ENCODE assay signal across 8 cellular contexts in the genomic region with DNA sequence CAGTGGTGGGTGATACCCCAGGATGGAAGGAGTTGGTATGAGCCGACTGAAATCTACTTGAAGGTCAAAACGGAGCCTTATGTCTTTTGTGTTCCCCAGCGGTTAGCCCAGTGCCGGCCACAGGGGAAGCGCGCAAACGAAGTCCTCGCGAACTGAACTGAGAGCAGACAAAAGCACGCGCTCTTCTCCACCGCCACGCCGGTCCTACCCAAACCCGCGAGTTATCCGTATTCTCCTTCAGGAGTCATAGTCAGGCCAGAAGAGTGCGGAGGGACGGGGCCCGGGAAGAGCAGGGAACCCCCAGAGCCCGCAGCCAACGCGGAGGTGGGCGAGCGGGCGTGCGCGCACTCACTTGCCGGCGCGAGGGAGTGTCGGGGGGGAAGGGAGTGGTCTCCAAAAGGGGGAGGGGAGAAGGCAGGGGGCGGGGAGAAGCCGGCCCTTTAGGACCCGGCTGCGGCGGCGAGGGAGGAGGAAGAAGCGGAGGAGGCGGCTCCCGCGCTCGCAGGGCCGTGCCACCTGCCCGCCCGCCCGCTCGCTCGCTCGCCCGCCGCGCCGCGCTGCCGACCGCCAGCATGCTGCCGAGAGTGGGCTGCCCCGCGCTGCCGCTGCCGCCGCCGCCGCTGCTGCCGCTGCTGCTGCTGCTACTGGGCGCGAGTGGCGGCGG. TPM values are rescaled to one million over a fixed set of nuclear protein-coding genes. Genes with fewer than 3 reads are reported as not detected.
DNase-seq lines count a peak whose midpoint lies in the region; ATAC-seq and TF ChIP-seq lines count a peak whose summit lies in the region.

A gene with protein sequence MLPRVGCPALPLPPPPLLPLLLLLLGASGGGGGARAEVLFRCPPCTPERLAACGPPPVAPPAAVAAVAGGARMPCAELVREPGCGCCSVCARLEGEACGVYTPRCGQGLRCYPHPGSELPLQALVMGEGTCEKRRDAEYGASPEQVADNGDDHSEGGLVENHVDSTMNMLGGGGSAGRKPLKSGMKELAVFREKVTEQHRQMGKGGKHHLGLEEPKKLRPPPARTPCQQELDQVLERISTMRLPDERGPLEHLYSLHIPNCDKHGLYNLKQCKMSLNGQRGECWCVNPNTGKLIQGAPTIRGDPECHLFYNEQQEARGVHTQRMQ (plus strand): TSS at position 469 of the 664 bp plus-strand sequence. CDS start 104 bp downstream, at position 573.

- peaks cover 0 to 2% (median 0%) of the 10 kb centered on the region in 9 donors for H3K9me3 Mint-ChIP-seq in naive thymus-derived CD8-positive, alpha-beta T cell

- peaks cover 0 to 11% (median 8%) of the 10 kb centered on the region in 4 donors for H3K27me3 ChIP-seq in upper lobe of left lung

- POLR2A ChIA-PET in naive thymus-derived CD8-positive, alpha-beta T cell (lab: Charles Lee), result no interaction called here

- peaks cover 33 to 67% (median 55%) of the 10 kb centered on the region in 5 donors for H3K27me3 Mint-ChIP-seq in naive thymus-derived CD8-positive, alpha-beta T cell

- no peak for TF ChIP-seq EP300 in upper lobe of left lung (IDR thresholded peaks at IDR 0.05)

- peak within 1 kb of the TSS in 1 of 4 donors; percentile 26 for H3K27ac ChIP-seq in upper lobe of left lung

- no peak for TF ChIP-seq CTCF in upper lobe of left lung (IDR thresholded peaks at IDR 0.05)

- peak; percentile 39 for DNase-seq in EL
- peak; percentile 67 for DNase-seq in NCI-H1092 (lab: John Stamatoyannopoulos, UW)
- DNase-seq in activated CD4-positive, alpha-beta T cell treated with anti-CD3 and anti-CD28 coated beads, Interleukin-2, amount 50 U/mL, for 48 hours, result peak; percentile 20 to 23
- DNase-seq in fibroblast of gingiva (ENCODE audit: low read depth), result peak; percentile 72
- peak in 5 of 10 donors; percentile 7 to 18 (median 14) for DNase-seq in naive thymus-derived CD8-positive, alpha-beta T cell
- no peak for DNase-seq in upper lobe of left lung
- no peak for DNase-seq in effector CD8-positive, alpha-beta T cell (lab: John Stamatoyannopoulos, UW)

- peak within 1 kb of the TSS in 2 of 10 donors; percentile 24 to 72 for H3K27ac Mint-ChIP-seq in naive thymus-derived CD8-positive, alpha-beta T cell

- H3K4me3 ChIP-seq in upper lobe of left lung, result peak within 1 kb of the TSS; percentile 19 to 53 (median 48)

- WGBS in upper lobe of left lung, 2 donors, result 3 to 4% methylated on average over 18 to 21 of the region's 70 CpGs

- no peaks in the 10 kb centered on the region for H3K9me3 ChIP-seq in upper lobe of left lung

- peaks cover 0 to 5% (median 0%) of the 10 kb centered on the region in 3 donors for H3K36me3 Mint-ChIP-seq in naive thymus-derived CD8-positive, alpha-beta T cell

- ATAC-seq in naive thymus-derived CD8-positive, alpha-beta T cell, result peak; percentile 62 to 76
- ATAC-seq in upper lobe of left lung (ENCODE audit: low FRiP score in 2 of 2) (peak in 1 of 2 donors; percentile 39), HG03045 (IDR thresholded peaks at IDR 0.05; ENCODE audit: unreplicated experiment) (no peak)

- TF ChIP-seq POLR2A in upper lobe of left lung (IDR thresholded peaks at IDR 0.05), result no peak

- peaks cover 12 to 36% (median 31%) of the 10 kb centered on the region in 4 donors for H3K4me1 Mint-ChIP-seq in naive thymus-derived CD8-positive, alpha-beta T cell

- H3K4me1 ChIP-seq in upper lobe of left lung, result peaks cover 18 to 41% (median 33%) of the 10 kb centered on the region in 4 donors

- peak within 1 kb of the TSS; percentile 78 to 91 (median 87) for H3K4me3 Mint-ChIP-seq in naive thymus-derived CD8-positive, alpha-beta T cell

- no peaks in the 10 kb centered on the region for H3K36me3 ChIP-seq in upper lobe of left lung

RNA-seq across cellular contexts. Expression of the gene that starts here (rescaled TPM):
- total RNA-seq in naive thymus-derived CD8-positive, alpha-beta T cell, result not detected
- under 1 TPM in 2 of 3 donors, not detected in 1; 0.15 to 0.48 TPM for polyA plus RNA-seq in naive thymus-derived CD8-positive, alpha-beta T cell
- total RNA-seq in upper lobe of left lung, result 10 to 100 TPM; 16.8 to 82.8 (median 41.9) TPM

Comparison
In these comparisons a context has a peak if more than half of its experiments do, and no peak if none do; other contexts are left out.
1. RNA of the gene that starts here (total RNA-seq): 16.8 to 82.8 TPM in upper lobe of left lung; not detected in naive thymus-derived CD8-positive, alpha-beta T cell; every median in the first group is over 10 times any median in the second.
2. Peak in ATAC-seq in naive thymus-derived CD8-positive, alpha-beta T cell; RNA of the gene not detected or under 1 TPM.
3. DNase-seq: peak in EL (single experiment), NCI-H1092 (single experiment), activated CD4-positive, alpha-beta T cell treated with anti-CD3 and anti-CD28 coated beads, Interleukin-2, amount 50 U/mL, for 48 hours (2 of 2) and fibroblast of gingiva (single experiment); none in upper lobe of left lung (0 of 2) and effector CD8-positive, alpha-beta T cell (single experiment).